25 cellular contexts compared by ENCODE assay signal in the genomic region with DNA sequence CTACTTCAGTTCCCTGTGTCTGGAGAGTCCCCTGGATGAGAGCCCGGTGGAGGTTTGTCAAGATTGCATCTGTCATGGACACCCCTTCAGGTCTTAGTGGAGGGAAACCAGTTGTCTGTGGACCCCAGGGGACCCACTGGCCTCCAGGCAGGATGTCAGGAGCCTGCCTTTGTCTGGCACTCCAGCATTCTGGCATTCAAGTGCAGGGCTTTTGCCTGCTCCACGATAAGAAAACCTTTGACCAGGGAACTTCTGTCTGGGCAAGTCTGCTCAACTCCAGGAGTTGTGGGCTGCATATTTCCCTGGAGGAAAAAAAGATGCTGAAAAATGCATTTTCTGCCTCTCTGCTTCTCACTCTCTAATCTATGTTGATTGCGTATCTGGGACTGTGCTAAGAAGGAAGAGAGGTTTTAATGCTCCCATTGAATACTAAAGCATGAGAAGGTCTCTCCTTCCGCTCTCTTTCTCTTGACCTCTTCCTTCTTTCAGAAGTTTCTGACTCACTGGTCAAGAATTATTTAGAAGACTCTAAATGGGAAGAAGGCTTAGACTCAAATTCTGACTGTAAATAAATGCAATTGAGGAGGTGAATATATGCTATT.
A peak's percentile ranks its signal among the peaks of the same experiment; 100 is the strongest.
DNase-seq lines count a peak whose midpoint lies in the region; ATAC-seq lines count a peak whose summit lies in the region.
"Had no signal": no experiment of that assay in that cellular context is flagged by ENCODE, and none has a peak within 500 bp of the region (broad histone marks: within the 10 kb centered on the region; RNA-seq: fewer than 3 reads in every experiment).

No MANE protein-coding gene starts in this region.

- no peaks in the 10 kb centered on the region for H3K36me3 ChIP-seq in adipocyte (ENCODE audit: control insufficient read depth, insufficient read depth, low read length, severe bottlenecking)
- H3K36me3 ChIP-seq: left lung, upper lobe of left lung had no signal

- H3K9me3 ChIP-seq in adipocyte (ENCODE audit: control insufficient read depth, low read length) = no peaks in the 10 kb centered on the region
- H3K9me3 ChIP-seq: A549, left lung, psoas muscle, upper lobe of left lung had no signal

- H3K27me3 ChIP-seq in adipocyte (replicated peaks; ENCODE audit: control insufficient read depth, insufficient read depth, low read length) = peaks cover 18% of the 10 kb centered on the region
- H3K27me3 ChIP-seq: upper lobe of left lung had no signal

- DNase-seq in ELF-1 (ENCODE audit: low read depth, low spot score) (peak; percentile 50), adipocyte (ENCODE audit: low read depth) (peak; percentile 52), hepatic stellate cell (ENCODE audit: low spot score) (peak; percentile 3), renal cortical epithelial cell (ENCODE audit: low read depth) (peak; percentile 9), glomerular visceral epithelial cell (ENCODE audit: extremely low spot score) (no peak), T-helper 1 cell (no peak)
- DNase-seq: activated CD4-positive, alpha-beta memory T cell treated with anti-CD3 and anti-CD28 coated beads for 36 hours; activated naive CD4-positive, alpha-beta T cell; activated naive CD8-positive, alpha-beta T cell treated with anti-CD3 and anti-CD28 coated beads, Interleukin-2, amount 50 U/mL, for 24 hours; CD4-positive, CD25-positive, alpha-beta regulatory T cell; DND-41; left lung; NCI-H2029; NCI-H2227 treated with DMSO at 0.1 percent for 48 hours; NCI-H526; NK-92 treated with Interleukin-12 subunit alpha and Interleukin-12 subunit beta, amount 100 ng/mL, for 24 hours; psoas muscle; Right ventricle myocardium superior; stimulated activated naive B cell treated with anti-CD40 and anti-IgM and Interleukin-4, amounts not matched to agents 10 μg/mL and 1 μg/mL and 100 μg/mL, for 72 hours; upper lobe of left lung had no signal

- H3K9ac ChIP-seq in adipocyte (ENCODE audit: low read length) = no peak overlapping the region
- H3K9ac ChIP-seq: KMS-11 had no signal

- H3K4me1 ChIP-seq in adipocyte (ENCODE audit: control insufficient read depth, insufficient read depth, low read length) = no peaks in the 10 kb centered on the region
- H3K4me1 ChIP-seq: A549, left lung, psoas muscle, upper lobe of left lung had no signal

- H3K4me3 ChIP-seq in adipocyte (ENCODE audit: low read length) = no peak overlapping the region
- H3K4me3 ChIP-seq: A549, left lung, psoas muscle, upper lobe of left lung had no signal

- ATAC-seq in GM18868 (IDR thresholded peaks at IDR 0.05; ENCODE audit: unreplicated experiment) (no peak), GM19395 (IDR thresholded peaks at IDR 0.05; ENCODE audit: unreplicated experiment) (no peak)
- ATAC-seq: A549; activated CD4-positive, CD25-positive, alpha-beta regulatory T cell treated with anti-CD3 and anti-CD28 coated beads, Interleukin-2, amount 50 U/mL, for 24 hours; activated naive CD8-positive, alpha-beta T cell treated with anti-CD3 and anti-CD28 coated beads, Interleukin-2, amount 50 U/mL, for 24 hours; left lung; psoas muscle; stimulated activated naive B cell treated with anti-CD40 and anti-IgM and Interleukin-4, amounts not matched to agents 10 μg/mL and 1 μg/mL and 100 μg/mL, for 72 hours had no signal

Comparison
In these comparisons a context has a peak if more than half of its experiments do, and no peak if none do; other contexts are left out.
1. DNase-seq: peak in ELF-1 (single experiment), adipocyte (single experiment), hepatic stellate cell (single experiment) and renal cortical epithelial cell (single experiment); none in glomerular visceral epithelial cell (single experiment) and T-helper 1 cell (0 of 5).